16 cellular contexts compared by ENCODE assay signal in genomic region chr16:72042157-72042660, GRCh38. TPM values are rescaled to one million over a fixed set of nuclear protein-coding genes. Genes with fewer than 3 reads are reported as not detected.
DNase-seq lines count a peak whose midpoint lies in the region; ATAC-seq and TF ChIP-seq lines count a peak whose summit lies in the region.
"Had no signal": no experiment of that assay in that cellular context is flagged by ENCODE, and none has a peak within 500 bp of the region (broad histone marks: within the 10 kb centered on the region; RNA-seq: fewer than 3 reads in every experiment).

No MANE protein-coding gene starts in this region.

- H3K4me3 ChIP-seq in BLaER1 treated with 17β-estradiol and CSF1 and Interleukin-3, amounts not matched to agents 10 nM and 100 nM, result no peak overlapping the region
- H3K4me3 ChIP-seq in breast epithelium (no peak overlapping the region), mucosa of stomach (ENCODE audit: low read length) (no peak overlapping the region)
- H3K4me3 ChIP-seq: coronary artery, Peyer's patch, tibial nerve had no signal

- intact Hi-C loops in breast epithelium (cut with DNase I; ENCODE audit: low total_unique reads), result no loop called here
- intact Hi-C loops in sciatic nerve (cut with DNase I), result no loop called here

- no peak for TF ChIP-seq POLR2A in breast epithelium (IDR thresholded peaks at IDR 0.05)

- no peak overlapping the region for H3K27ac ChIP-seq in BLaER1 treated with 17β-estradiol and CSF1 and Interleukin-3, amounts not matched to agents 10 nM and 100 nM
- H3K27ac ChIP-seq in breast epithelium, result peak overlapping the region; percentile 41 to 57
- H3K27ac ChIP-seq: coronary artery, Peyer's patch had no signal

- no peaks in the 10 kb centered on the region for H4K20me1 ChIP-seq in BLaER1 treated with 17β-estradiol and CSF1 and Interleukin-3, amounts not matched to agents 10 nM and 100 nM

- peaks cover 0 to 49% (median 25%) of the 10 kb centered on the region in 11 experiments; a peak in 17 of 22 replicates for H3K36me3 ChIP-seq in BLaER1 treated with 17β-estradiol and CSF1 and Interleukin-3, amounts not matched to agents 10 nM and 100 nM
- no peaks in the 10 kb centered on the region for H3K36me3 ChIP-seq in breast epithelium
- H3K36me3 ChIP-seq in mucosa of stomach (ENCODE audit: control insufficient read depth, insufficient read depth, low read length), result no peaks in the 10 kb centered on the region

- no peak for TF ChIP-seq CTCF in breast epithelium (IDR thresholded peaks at IDR 0.05)

- H3K9ac ChIP-seq in BLaER1 treated with 17β-estradiol and CSF1 and Interleukin-3, amounts not matched to agents 10 nM and 100 nM, result no peak overlapping the region
- peak overlapping the region; percentile 2 for H3K9ac ChIP-seq in mucosa of stomach (ENCODE audit: low read length)

- peaks cover 0 to 14% (median 0%) of the 10 kb centered on the region in 11 experiments; a peak in 3 of 22 replicates for H3K9me3 ChIP-seq in BLaER1 treated with 17β-estradiol and CSF1 and Interleukin-3, amounts not matched to agents 10 nM and 100 nM (replicated peaks in 1 of 11)
- H3K9me3 ChIP-seq in breast epithelium (no peaks in the 10 kb centered on the region), mucosa of stomach (ENCODE audit: control insufficient read depth, low read length) (no peaks in the 10 kb centered on the region)
- H3K9me3 ChIP-seq: Peyer's patch had no signal

- H3K27me3 ChIP-seq in BLaER1 treated with 17β-estradiol and CSF1 and Interleukin-3, amounts not matched to agents 10 nM and 100 nM, result no peaks in the 10 kb centered on the region
- H3K27me3 ChIP-seq in breast epithelium, result no peaks in the 10 kb centered on the region
- no peaks in the 10 kb centered on the region for H3K27me3 ChIP-seq in mucosa of stomach (ENCODE audit: control insufficient read depth, insufficient read depth, low read length)
- H3K27me3 ChIP-seq: Peyer's patch, tibial nerve had no signal

- H3K4me2 ChIP-seq in BLaER1 treated with 17β-estradiol and CSF1 and Interleukin-3, amounts not matched to agents 10 nM and 100 nM, result peak overlapping the region in 8 of 11 experiments; percentile 5 to 53 (median 38); a peak in 13 of 22 replicates

- H3K4me1 ChIP-seq in BLaER1 treated with 17β-estradiol and CSF1 and Interleukin-3, amounts not matched to agents 10 nM and 100 nM, result peaks cover 6 to 13% (median 8%) of the 10 kb centered on the region in 10 experiments; a peak in 16 of 20 replicates
- H3K4me1 ChIP-seq in breast epithelium (no peaks in the 10 kb centered on the region), mucosa of stomach (ENCODE audit: control insufficient read depth, insufficient read depth, low read length) (peaks cover 5% of the 10 kb centered on the region)
- H3K4me1 ChIP-seq: Peyer's patch, tibial nerve had no signal

- DNase-seq in M059J (ENCODE audit: low read depth) (peak; percentile 72), breast epithelium (ENCODE audit: low spot score in 2 of 2) (peak in 1 of 2 donors; percentile 76), NCI-H446 (lab: John Stamatoyannopoulos, UW) (no peak), sciatic nerve (ENCODE audit: low spot score) (no peak)
- no peak for DNase-seq in activated effector memory CD4-positive, alpha-beta T cell treated with anti-CD3 and anti-CD28 coated beads, Interleukin-2, amount 50 U/mL, for 16 hours
- DNase-seq: activated CD4-positive, CD25-positive, alpha-beta regulatory T cell treated with anti-CD3 and anti-CD28 coated beads, Interleukin-2, amount 50 U/mL, for 72 hours; activated T-cell treated with anti-CD3 and anti-CD28 coated beads, Interleukin-2, amount 50 U/mL, for 1 hour; Peyer's patch; stimulated activated CD8-positive, alpha-beta memory T cell treated with anti-CD3 and anti-CD28 coated beads, Interleukin-4, amount 100 ng/mL, for 48 hours had no signal

- ATAC-seq in GM21723 (IDR thresholded peaks at IDR 0.05; ENCODE audit: unreplicated experiment) (no peak), sciatic nerve (no peak)

RNA-seq across cellular contexts. Expression of gene HP, which starts 12.1 kb away (rescaled TPM):
- not detected in 2 replicates for total RNA-seq in M059J (2014; rRNA removed; shearing (Covaris generic))
- total RNA-seq in breast epithelium (100 to 1,000 TPM in 1 of 3 donors, 10 to 100 TPM in 2; 24.5 to 543 (median 61.9) TPM), sciatic nerve (35.4 TPM)
- total RNA-seq: B cell; Peyer's patch; T-helper 1 cell treated with Interleukin-12 subunit alpha and Interleukin-12 subunit beta and Interleukin-4 antibody, amounts not matched to agents 30 ng/mL and 1 ng/mL, for 36 hours had no signal

RNA-seq across cellular contexts. Expression of gene HPR, which starts 20.8 kb away (rescaled TPM):
- total RNA-seq in M059J (2014; rRNA removed; shearing (Covaris generic)), result not detected in 2 replicates
- total RNA-seq in breast epithelium (1 to 10 TPM in 1 of 3 donors, under 1 TPM in 1, not detected in 1; 0.59 to 1.1 TPM), sciatic nerve (3.0 TPM)
- total RNA-seq: B cell; Peyer's patch; T-helper 1 cell treated with Interleukin-12 subunit alpha and Interleukin-12 subunit beta and Interleukin-4 antibody, amounts not matched to agents 30 ng/mL and 1 ng/mL, for 36 hours had no signal

RNA-seq across cellular contexts. Expression of gene DHODH, which starts 33.7 kb away (rescaled TPM):
- 5.3 and 5.7 TPM in 2 replicates for total RNA-seq in M059J (2014; rRNA removed; shearing (Covaris generic))
- total RNA-seq in breast epithelium, result 1 to 10 TPM; 4.0 to 7.8 (median 6.2) TPM
- 8.1 TPM for total RNA-seq in sciatic nerve

RNA-seq across cellular contexts. Expression of gene PKD1L3, which starts 42.0 kb away (rescaled TPM):
- total RNA-seq in M059J (2014; rRNA removed; shearing (Covaris generic)), result not detected in 2 replicates
- total RNA-seq in breast epithelium (under 1 TPM; under 0.01 to 0.80 (median 0.73) TPM), sciatic nerve (0.40 TPM)
- total RNA-seq: B cell; T-helper 1 cell treated with Interleukin-12 subunit alpha and Interleukin-12 subunit beta and Interleukin-4 antibody, amounts not matched to agents 30 ng/mL and 1 ng/mL, for 36 hours had no signal

RNA-seq across cellular contexts. Expression of gene TXNL4B, which starts 51.2 kb away (rescaled TPM):
- 10.9 and 12.0 TPM in 2 replicates for total RNA-seq in M059J (2014; rRNA removed; shearing (Covaris generic))
- total RNA-seq in breast epithelium (10 to 100 TPM in 1 of 3 donors, 1 to 10 TPM in 2; 7.2 to 16.4 (median 8.8) TPM), sciatic nerve (18.8 TPM)

Comparison
In these comparisons a context has a peak if more than half of its experiments do, and no peak if none do; other contexts are left out.
1. H3K27ac ChIP-seq: peak in breast epithelium (2 of 2); none in BLaER1 treated with 17β-estradiol and CSF1 and Interleukin-3, amounts not matched to agents 10 nM and 100 nM (0 of 11).
2. RNA of gene HP, which starts 12.1 kb away (total RNA-seq): 24.5 to 543 TPM in breast epithelium and 35.4 TPM in sciatic nerve (single experiment); not detected in M059J; every median in the first group is over 10 times any median in the second.